ENCODE assay signal across 8 cellular contexts in genomic region chr2:218074031-218074430, GRCh38. TPM values are rescaled to one million over a fixed set of nuclear protein-coding genes. Genes with fewer than 3 reads are reported as not detected.
A peak's percentile ranks its signal among the peaks of the same experiment; 100 is the strongest.
DNase-seq lines count a peak whose midpoint lies in the region; ATAC-seq, FAIRE-seq and TF ChIP-seq lines count a peak whose summit lies in the region.

No MANE protein-coding gene starts in this region.

- no TSS peak for BruUV-seq in A673 (replicated peaks; lab: Mats Ljungman, UMichigan)

- TF ChIP-seq CTCF in A673 (conservative IDR thresholded peaks at IDR 0.05; ENCODE audit: low read depth, low read length): peak; percentile 74
- peak; percentile 76 for TF ChIP-seq CTCF in endodermal cell (conservative IDR thresholded peaks at IDR 0.05)
- peak; percentile 56 for TF ChIP-seq CTCF in progenitor cell of endocrine pancreas (IDR thresholded peaks at IDR 0.05; ENCODE audit: unreplicated experiment)

- peaks cover 9% of the 10 kb centered on the region for H3K4me1 Mint-ChIP-seq in endodermal cell
- H3K4me1 Mint-ChIP-seq in progenitor cell of endocrine pancreas (ENCODE audit: low read depth): peaks cover 2% of the 10 kb centered on the region

- CTCF ChIA-PET in A673 (lab: Charles Lee): interaction anchor here (0.6 kb wide), 1 partner anchor 140 kb away, joined by 3 read pairs; no protein-coding TSS in a partner anchor

- H3K4me1 ChIP-seq in A673 (ENCODE audit: insufficient read depth, low read length, poor library complexity, severe bottlenecking): no peaks in the 10 kb centered on the region
- H3K4me1 ChIP-seq in NT2/D1 (ENCODE audit: insufficient read depth, insufficient read length): peaks cover 16% of the 10 kb centered on the region
- no peaks in the 10 kb centered on the region for H3K4me1 ChIP-seq in endodermal cell (ENCODE audit: control insufficient read depth, insufficient read depth, low read length)
- H3K4me1 ChIP-seq in aorta (ENCODE audit: control insufficient read depth in 1 of 2, insufficient read depth in 2 of 2, low read length in 2 of 2): no peaks in the 10 kb centered on the region

- peaks cover 18% of the 10 kb centered on the region for H3K27me3 Mint-ChIP-seq in endodermal cell (ENCODE audit: insufficient read depth)
- peaks cover 30% of the 10 kb centered on the region for H3K27me3 Mint-ChIP-seq in progenitor cell of endocrine pancreas

- no peaks in the 10 kb centered on the region for H3K36me3 Mint-ChIP-seq in endodermal cell (ENCODE audit: low read depth)
- H3K36me3 Mint-ChIP-seq in progenitor cell of endocrine pancreas (ENCODE audit: insufficient read depth): no peaks in the 10 kb centered on the region

- in situ Hi-C loops in G401 (cut with HindIII; ENCODE audit: low sequenced_read_pairs): no loop called here

- 68 to 69% methylated on average over 5 to 7 of the region's 7 CpGs for WGBS in endodermal cell (ENCODE audit: insufficient coverage in 1 of 2, insufficient read length in 1 of 2), 2 experiments
- WGBS in aorta, 2 donors: 72 to 75% methylated on average over 7 of the region's 7 CpGs

- no peak for ATAC-seq in HG03135 (IDR thresholded peaks at IDR 0.05; ENCODE audit: unreplicated experiment)
- no peak for ATAC-seq in aorta (ENCODE audit: low FRiP score)

- intact Hi-C loops in A673 (cut with micrococcal nuclease; ENCODE audit: unreplicated experiment) (no loop called here), aorta (cut with DNase I) (no loop called here)

- no peak overlapping the region for H3K27ac ChIP-seq in A673 (ENCODE audit: low read depth, low read length, poor library complexity, severe bottlenecking)
- H3K27ac ChIP-seq in endodermal cell (ENCODE audit: low read depth, low read length): no peak overlapping the region
- H3K27ac ChIP-seq in aorta (ENCODE audit: low read depth in 1 of 2, low read length in 2 of 2): no peak overlapping the region

- no peak for TF ChIP-seq POLR2A in GM12891 (IDR thresholded peaks at IDR 0.05; ENCODE audit: low read depth, low read length)

- H3K9me3 ChIP-seq in A673 (ENCODE audit: low read depth, low read length, poor library complexity, severe bottlenecking) (no peaks in the 10 kb centered on the region), NT2/D1 (ENCODE audit: insufficient read depth, low read length) (no peaks in the 10 kb centered on the region), endodermal cell (ENCODE audit: control insufficient read depth, low read length) (no peaks in the 10 kb centered on the region), aorta (ENCODE audit: control insufficient read depth, low read length) (no peaks in the 10 kb centered on the region)

- POLR2A ChIA-PET in A673 (lab: Charles Lee; ENCODE audit: low non-redundant PET): no interaction called here

- H3K9ac ChIP-seq in NT2/D1 (ENCODE audit: insufficient read length, low read depth): no peak overlapping the region
- no peak overlapping the region for H3K9ac ChIP-seq in endodermal cell (ENCODE audit: extremely low read depth, low read length, poor library complexity, severe bottlenecking)

- peak; percentile 50 for FAIRE-seq in GM12891 (lab: Jason Lieb, UNC)

- H3K27ac Mint-ChIP-seq in endodermal cell (no peak overlapping the region), progenitor cell of endocrine pancreas (no peak overlapping the region)

- no peaks in the 10 kb centered on the region for H3K27me3 ChIP-seq in A673 (replicated peaks; ENCODE audit: insufficient read depth, low read depth, low read length, poor library complexity)
- peaks cover 5% of the 10 kb centered on the region for H3K27me3 ChIP-seq in NT2/D1 (ENCODE audit: insufficient read depth, insufficient read length)
- H3K27me3 ChIP-seq in endodermal cell (ENCODE audit: control insufficient read depth, insufficient read depth, low read length, poor library complexity, severe bottlenecking): peaks cover 7% of the 10 kb centered on the region
- no peaks in the 10 kb centered on the region for H3K27me3 ChIP-seq in aorta (ENCODE audit: control insufficient read depth in 1 of 2, insufficient read depth in 2 of 2, low read length in 1 of 2)

- no peak overlapping the region for H3K4me3 Mint-ChIP-seq in endodermal cell
- H3K4me3 Mint-ChIP-seq in progenitor cell of endocrine pancreas (ENCODE audit: low read depth): no peak overlapping the region

- H3K36me3 ChIP-seq in A673 (ENCODE audit: insufficient read depth, low read length, poor library complexity, severe bottlenecking) (no peaks in the 10 kb centered on the region), NT2/D1 (ENCODE audit: insufficient read depth, insufficient read length, low read length) (no peaks in the 10 kb centered on the region), endodermal cell (ENCODE audit: control insufficient read depth, insufficient read depth, low read length) (no peaks in the 10 kb centered on the region), aorta (ENCODE audit: control insufficient read depth in 1 of 2, insufficient read depth in 2 of 2, low read length in 1 of 2) (no peaks in the 10 kb centered on the region)

- H3K4me3 ChIP-seq in A673 (ENCODE audit: low read depth, low read length, poor library complexity, severe bottlenecking) (no peak overlapping the region), NT2/D1 (ENCODE audit: insufficient read length, low read depth) (no peak overlapping the region), endodermal cell (ENCODE audit: low read length) (no peak overlapping the region), aorta (ENCODE audit: low read length in 2 of 2) (no peak overlapping the region)

- H3K9me3 Mint-ChIP-seq in endodermal cell (no peaks in the 10 kb centered on the region), progenitor cell of endocrine pancreas (ENCODE audit: low read depth) (no peaks in the 10 kb centered on the region)

- DNase-seq in A673 (ENCODE audit: low spot score) (peak; percentile 43), GM12891 (ENCODE audit: insufficient read length, low spot score) (peak; percentile 48), NT2/D1 (ENCODE audit: low read depth, low spot score) (peak; percentile 22), endodermal cell (peak; percentile 89), progenitor cell of endocrine pancreas (ENCODE audit: low spot score, unreplicated experiment) (no peak), G401 (ENCODE audit: low spot score) (no peak), aorta (no peak)

TF ChIP-seq in GM12891, 5 proteins besides CTCF, POLR2A, EP300 and RAD21:
- TF ChIP-seq PAX5 (IDR thresholded peaks at IDR 0.05; ENCODE audit: insufficient read depth, low read length, severe bottlenecking) (no peak), SPI1 (IDR thresholded peaks at IDR 0.05; ENCODE audit: low read depth, low read length) (no peak), TAF1 (IDR thresholded peaks at IDR 0.05; ENCODE audit: low read depth, low read length) (no peak), POU2F2 (IDR thresholded peaks at IDR 0.05; ENCODE audit: low read depth, low read length) (no peak), POLR2AphosphoS5 (IDR thresholded peaks at IDR 0.05; ENCODE audit: low read depth, low read length) (no peak)

RNA-seq across cellular contexts. Expression of gene RUFY4, which starts 5.0 kb away (rescaled TPM):
- 0.26 and 1.3 TPM in 2 replicates for total RNA-seq in A673 (2021)
- polyA plus RNA-seq in GM12891 (2012; ENCODE audit: low read depth, missing spikeins): 6.0 TPM
- under 1 TPM in 1 of 2 donors, not detected in 1; 0.35 TPM for total RNA-seq in endodermal cell
- not detected for polyA plus RNA-seq in endodermal cell (2013, experiment 1 of 2)
- not detected for polyA plus RNA-seq in endodermal cell (2013, experiment 2 of 2)
- total RNA-seq in progenitor cell of endocrine pancreas: not detected in 2 replicates
- not detected in 2 replicates for total RNA-seq in G401 (2014; rRNA removed; shearing (Covaris generic))
- total RNA-seq in aorta: under 1 TPM; 0.39 to 0.45 TPM
- polyA plus RNA-seq in aorta: not detected

RNA-seq across cellular contexts. Expression of gene CXCR2, which starts 51.8 kb away (rescaled TPM):
- total RNA-seq in A673 (2021) (not detected in 2 replicates), endodermal cell (not detected), progenitor cell of endocrine pancreas (not detected in 2 replicates), aorta (1 to 10 TPM; 3.1 to 4.9 TPM)
- polyA plus RNA-seq in GM12891 (2012; ENCODE audit: low read depth, missing spikeins): 0.68 TPM
- polyA plus RNA-seq in endodermal cell (2013, experiment 1 of 2): not detected
- polyA plus RNA-seq in endodermal cell (2013, experiment 2 of 2): not detected
- not detected in 2 replicates for total RNA-seq in G401 (2014; rRNA removed; shearing (Covaris generic))
- 1 to 10 TPM in 1 of 2 donors, under 1 TPM in 1; 0.05 to 1.1 TPM for polyA plus RNA-seq in aorta

Comparison
In these comparisons a context has a peak if more than half of its experiments do, and no peak if none do; other contexts are left out.
1. DNase-seq: peak in A673 (single experiment), GM12891 (single experiment), NT2/D1 (single experiment) and endodermal cell (single experiment); none in progenitor cell of endocrine pancreas (single experiment), G401 (single experiment) and aorta (0 of 2).
2. Peak in every context shown above with its lines, with median percentiles within 50 percentile points of each other: CTCF ChIP-seq.